In the genomic region with DNA sequence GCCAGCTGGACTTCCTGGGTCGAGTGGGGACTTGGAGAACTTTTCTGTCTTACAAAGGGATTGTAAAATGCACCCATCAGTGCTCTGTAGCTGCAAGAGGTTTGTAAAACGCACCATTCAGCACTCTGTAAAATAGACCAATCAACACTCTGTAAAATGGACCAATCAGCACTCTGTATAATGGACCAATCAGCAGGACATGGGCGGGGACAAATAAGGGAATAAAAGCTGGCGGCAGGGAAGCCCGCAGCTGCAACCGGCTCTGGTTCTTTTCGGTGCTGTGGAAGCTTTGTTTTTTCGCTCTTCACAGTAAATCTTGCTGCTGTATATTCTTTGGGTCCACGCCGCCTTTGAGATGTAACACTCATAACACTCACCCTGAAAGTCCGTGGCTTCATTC, we compare ENCODE assay signal across 1 cellular context.
TF ChIP-seq lines count a peak whose summit lies in the region.

No MANE protein-coding gene starts in this region.

TF ChIP-seq in K562, 482 proteins besides CTCF, POLR2A, EP300 and RAD21 (continued from another document):
- 0 out of 2 replicates have a peak, but pooled peaks have one; percentile 13 for TF ChIP-seq C11orf30 (IDR thresholded peaks at IDR 0.05; ENCODE audit: low read depth)
